In genomic region chr14:104190396-104191000, GRCh38 we compare ENCODE assay signal across 8 cellular contexts. TPM values are rescaled to one million over a fixed set of nuclear protein-coding genes. Genes with fewer than 3 reads are reported as not detected.
"Had no signal": no experiment of that assay in that cellular context is flagged by ENCODE, and none has a peak within 500 bp of the region (broad histone marks: within the 10 kb centered on the region; RNA-seq: fewer than 3 reads in every experiment).

No MANE protein-coding gene starts in this region.

- DNase-seq: KBM-7 had no signal

- H3K27ac ChIP-seq: HL-60, KMS-11 had no signal

- H3K9me3 ChIP-seq: HAP-1 had no signal

- H2AFZ ChIP-seq: GM23338 had no signal

- H3K36me3 ChIP-seq: HAP-1 had no signal

- H3K4me3 ChIP-seq: GM23338, HAP-1 had no signal

- ATAC-seq: GM23338, HCT116, HepG2 had no signal

- H3K9ac ChIP-seq: KMS-11 had no signal

- H3K4me2 ChIP-seq: GM23338, KMS-11 had no signal

- H3K4me1 ChIP-seq: HAP-1 had no signal

RNA-seq across cellular contexts. Expression of gene KIF26A, which starts 52.1 kb away (rescaled TPM):
- total RNA-seq: HepG2 had no signal
- polyA plus RNA-seq: HepG2, IgD-negative memory B cell had no signal
